Comparison of ENCODE assay signal across 9 cellular contexts in the genomic region with DNA sequence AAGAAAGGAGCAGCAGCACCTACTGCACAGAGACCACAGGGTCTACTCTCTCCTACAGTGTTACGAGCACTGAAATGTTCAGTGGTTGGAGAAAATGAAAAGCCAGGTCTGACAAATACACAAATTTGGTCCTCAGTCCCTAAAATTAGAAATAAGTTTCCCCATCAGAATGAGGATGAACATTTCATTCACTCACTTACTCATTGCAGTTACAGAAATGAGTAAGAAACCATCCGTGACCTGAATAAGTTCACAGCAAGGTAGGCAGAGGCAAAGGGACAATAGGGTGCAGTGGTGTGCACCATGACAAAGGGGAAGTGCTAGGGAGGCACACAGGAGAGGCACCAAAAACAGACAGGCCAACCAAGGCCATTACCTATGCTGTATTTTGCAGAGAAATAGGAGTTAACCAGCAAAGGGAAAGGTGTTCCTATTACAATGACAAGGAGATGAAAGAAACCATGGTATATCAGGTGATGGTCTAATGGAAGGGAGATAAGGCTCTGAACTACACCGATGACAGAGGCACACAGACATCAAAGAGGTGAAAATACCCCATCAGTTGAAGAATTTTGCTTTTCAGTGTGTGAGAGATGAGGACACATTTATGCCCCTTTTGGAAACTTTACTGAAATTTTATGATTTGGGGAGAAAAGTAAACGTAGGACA.
DNase-seq lines count a peak whose midpoint lies in the region; ATAC-seq, FAIRE-seq and TF ChIP-seq lines count a peak whose summit lies in the region.
"Had no signal": no experiment of that assay in that cellular context is flagged by ENCODE, and none has a peak within 500 bp of the region (broad histone marks: within the 10 kb centered on the region; RNA-seq: fewer than 3 reads in every experiment).

No MANE protein-coding gene starts in this region.

- DNase-seq in activated effector memory CD4-positive, alpha-beta T cell treated with anti-CD3 and anti-CD28 coated beads, Interleukin-2, amount 50 U/mL, for 16 hours: peak; percentile 69
- DNase-seq in activated effector memory CD4-positive, alpha-beta T cell treated with Interleukin-2 at 50 U/mL for 16 hours: no peak
- peak; percentile 68 for DNase-seq in stimulated activated CD4-positive, alpha-beta T cell treated with anti-CD3 and anti-CD28 coated beads, Interleukin-1b, Interleukin-23, amount 100 ng/mL, for 48 hours
- DNase-seq in D721Med (ENCODE audit: insufficient read length, low spot score) (no peak), AG08396 (ENCODE audit: low spot score) (no peak), T-helper 9 cell (no peak)

- FAIRE-seq in D721Med (lab: Jason Lieb, UNC): no peak

- ATAC-seq in HG03097 (IDR thresholded peaks at IDR 0.05; ENCODE audit: low FRiP score, unreplicated experiment): peak; percentile 91

- H3K27ac ChIP-seq in VCaP: peak overlapping the region; percentile 11; the same call in 1 of the 2 replicates
- H3K27ac ChIP-seq: C4-2B had no signal

- no peak for TF ChIP-seq CTCF in VCaP (conservative IDR thresholded peaks at IDR 0.05)
- TF ChIP-seq CTCF in D721Med (IDR thresholded peaks at IDR 0.05; ENCODE audit: insufficient read depth, missing control alignments): no peak

Comparison
In these comparisons a context has a peak if more than half of its experiments do, and no peak if none do; other contexts are left out.
1. DNase-seq: peak in activated effector memory CD4-positive, alpha-beta T cell treated with anti-CD3 and anti-CD28 coated beads, Interleukin-2, amount 50 U/mL, for 16 hours (single experiment) and stimulated activated CD4-positive, alpha-beta T cell treated with anti-CD3 and anti-CD28 coated beads, Interleukin-1b, Interleukin-23, amount 100 ng/mL, for 48 hours (single experiment); none in activated effector memory CD4-positive, alpha-beta T cell treated with Interleukin-2 at 50 U/mL for 16 hours (single experiment), D721Med (single experiment), AG08396 (single experiment) and T-helper 9 cell (single experiment).